ENCODE assay signal across 8 cellular contexts in the genomic region with DNA sequence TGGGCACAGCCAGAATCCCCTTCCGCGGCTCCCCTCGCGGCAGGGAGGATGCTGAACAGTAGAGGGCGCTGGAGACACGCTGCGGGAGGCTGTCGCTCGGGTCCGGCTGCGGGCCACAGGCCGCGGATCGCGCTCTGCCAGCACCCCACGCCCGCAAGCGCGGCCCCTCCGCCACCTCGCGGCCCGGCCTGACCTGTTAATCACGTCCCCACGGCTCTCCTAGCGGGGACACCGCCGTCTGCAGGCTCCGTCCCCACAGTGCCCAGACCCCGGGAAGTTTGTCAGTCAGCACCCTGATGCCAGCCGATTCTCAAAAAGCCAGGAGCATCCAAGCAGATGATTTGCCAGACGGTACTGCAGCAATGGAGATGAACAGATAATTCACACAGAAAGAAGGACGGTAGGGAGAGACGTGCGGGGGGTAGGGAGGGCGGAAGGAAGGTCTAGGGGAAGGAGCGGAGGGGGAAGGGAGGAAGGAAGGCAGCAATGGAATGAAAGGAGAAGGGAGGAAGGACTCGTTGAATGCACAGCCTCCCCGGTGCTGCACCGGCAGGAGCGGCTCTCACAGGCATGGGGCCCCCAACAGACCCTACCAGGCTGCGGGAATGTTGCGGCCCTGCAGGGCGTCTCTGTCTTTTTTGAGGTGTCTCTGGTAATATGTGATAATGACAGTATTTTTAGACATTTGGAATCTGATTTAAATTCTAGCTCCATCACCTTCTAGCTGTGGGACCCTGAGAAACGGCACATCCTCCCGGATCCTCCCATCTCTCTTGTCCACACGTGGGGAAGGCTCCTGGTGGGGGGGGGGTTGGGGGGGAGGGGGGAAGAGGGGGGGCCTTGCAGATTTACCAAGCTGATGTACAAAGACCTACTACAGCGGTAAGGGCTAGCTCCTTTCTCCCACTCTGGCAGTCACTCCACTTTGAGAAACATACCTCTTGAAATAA. TPM values are rescaled to one million over a fixed set of nuclear protein-coding genes. Genes with fewer than 3 reads are reported as not detected.
DNase-seq lines count a peak whose midpoint lies in the region; ATAC-seq and TF ChIP-seq lines count a peak whose summit lies in the region.
"Not testable (repeated sequence)": the region's sequence is repeated elsewhere in the genome, so short reads cannot be mapped to it uniquely, and the experiment has no call there.

No MANE protein-coding gene starts in this region.

- H3K27me3 Mint-ChIP-seq in activated CD4-positive, alpha-beta T cell treated with anti-CD3 and anti-CD28 coated beads for 36 hours; neural crest cell (ENCODE audit: low read depth): not testable (repeated sequence)

- not testable (repeated sequence) for H3K4me1 Mint-ChIP-seq in activated CD4-positive, alpha-beta T cell treated with anti-CD3 and anti-CD28 coated beads for 36 hours; neural crest cell

- not testable (repeated sequence) for H3K9me3 Mint-ChIP-seq in activated CD4-positive, alpha-beta T cell treated with anti-CD3 and anti-CD28 coated beads for 36 hours (ENCODE audit: low read depth); neural crest cell

- H3K27ac Mint-ChIP-seq in activated CD4-positive, alpha-beta T cell treated with anti-CD3 and anti-CD28 coated beads for 36 hours; neural crest cell (ENCODE audit: unreplicated experiment): not testable (repeated sequence)

- H3K4me3 Mint-ChIP-seq in activated CD4-positive, alpha-beta T cell treated with anti-CD3 and anti-CD28 coated beads for 36 hours, result peak overlapping the region; percentile 48
- peak overlapping the region; percentile 75 for H3K4me3 Mint-ChIP-seq in neural crest cell

- not testable (repeated sequence) for H3K36me3 Mint-ChIP-seq in activated CD4-positive, alpha-beta T cell treated with anti-CD3 and anti-CD28 coated beads for 36 hours (ENCODE audit: low read depth); neural crest cell (ENCODE audit: low read depth)

- ATAC-seq in GM21786 (IDR thresholded peaks at IDR 0.05; ENCODE audit: unreplicated experiment), result peak; percentile 77
- ATAC-seq in HG03442 (IDR thresholded peaks at IDR 0.05; ENCODE audit: unreplicated experiment), result peak; percentile 84
- ATAC-seq in activated CD4-positive, alpha-beta T cell treated with anti-CD3 and anti-CD28 coated beads for 36 hours, result peak; percentile 88
- ATAC-seq in left cardiac atrium, result peak; percentile 80 to 93
- ATAC-seq in thoracic aorta (ENCODE audit: insufficient number of reproducible peaks, low FRiP score, low read depth), result not testable (repeated sequence)

- H3K4me1 ChIP-seq in thoracic aorta (ENCODE audit: control insufficient read depth in 1 of 2, low read depth in 2 of 2), result not testable (repeated sequence)

- in situ Hi-C loops in brain microvascular endothelial cell (cut with HindIII; ENCODE audit: low pct_ligation_motif_present, low sequenced_read_pairs), result not testable (repeated sequence)

- H3K36me3 ChIP-seq in brain microvascular endothelial cell (replicated peaks); thoracic aorta: not testable (repeated sequence)

- CTCF ChIA-PET in activated CD4-positive, alpha-beta T cell treated with anti-CD3 and anti-CD28 coated beads for 36 hours (lab: Charles Lee), result not testable (repeated sequence)

- POLR2A ChIA-PET in activated CD4-positive, alpha-beta T cell treated with anti-CD3 and anti-CD28 coated beads for 36 hours (lab: Charles Lee), result not testable (repeated sequence)

- intact Hi-C loops in activated CD4-positive, alpha-beta T cell treated with anti-CD3 and anti-CD28 coated beads for 36 hours (cut with DNase I, micrococcal nuclease); left cardiac atrium (cut with DNase I): not testable (repeated sequence)

- not testable (repeated sequence) for H3K27ac ChIP-seq in brain microvascular endothelial cell, thoracic aorta

- DNase-seq in ELF-1 (ENCODE audit: low read depth, low spot score) (peak; percentile 4), brain microvascular endothelial cell (peak; percentile 2), left cardiac atrium (peak; percentile 30), neural crest cell (ENCODE audit: low read depth, low spot score) (peak; percentile 30)
- peak; percentile 59 for DNase-seq in activated CD4-positive, alpha-beta T cell treated with anti-CD3 and anti-CD28 coated beads for 36 hours
- not testable (repeated sequence) for DNase-seq in thoracic aorta (ENCODE audit: low spot score)

- H3K4me3 ChIP-seq in brain microvascular endothelial cell (ENCODE audit: low read depth, low read length) (peak overlapping the region; percentile 50), thoracic aorta (peak overlapping the region; percentile 66)

- not testable (repeated sequence) for TF ChIP-seq CTCF in brain microvascular endothelial cell (IDR thresholded peaks at IDR 0.05; ENCODE audit: low read depth, low read length, missing control alignments)
- TF ChIP-seq CTCF in neural crest cell (conservative IDR thresholded peaks at IDR 0.05), result peak; percentile 14
- peak; percentile 25 for TF ChIP-seq CTCF in thoracic aorta (IDR thresholded peaks at IDR 0.05)

- H3K9me3 ChIP-seq in thoracic aorta, result not testable (repeated sequence)

- not testable (repeated sequence) for H3K27me3 ChIP-seq in brain microvascular endothelial cell (replicated peaks); thoracic aorta (replicated peaks; ENCODE audit: insufficient read depth)

RNA-seq across cellular contexts. Expression of a gene that starts 19.5 kb away (rescaled TPM):
- total RNA-seq in activated CD4-positive, alpha-beta T cell treated with anti-CD3 and anti-CD28 coated beads for 36 hours, result under 1 TPM; 0.05 to 0.12 TPM
- total RNA-seq in left cardiac atrium (1 to 10 TPM; 1.6 to 3.8 TPM), neural crest cell (0.12 and 0.16 TPM in 2 replicates), thoracic aorta (1 to 10 TPM; 1.8 to 5.3 TPM)
